Comparison of ENCODE assay signal across 1 cellular context in the genomic region with DNA sequence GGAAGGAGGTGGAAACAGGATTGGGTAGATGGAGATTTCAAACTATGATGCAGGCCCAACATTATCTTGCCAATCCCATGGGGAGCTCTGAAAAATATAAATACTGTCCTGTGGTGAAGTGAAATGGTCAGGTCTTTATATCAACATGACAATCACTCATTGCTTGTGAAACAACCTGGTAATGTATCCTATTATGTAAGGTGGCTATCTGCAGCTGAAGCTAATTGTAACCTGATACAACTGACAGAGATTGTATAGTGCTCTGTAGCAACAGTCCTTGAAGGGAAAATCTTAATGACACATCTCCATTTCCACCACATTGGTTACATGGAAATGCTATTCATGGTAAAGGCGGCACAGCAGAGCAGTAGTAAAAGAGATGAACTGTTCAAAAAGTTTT.
TF ChIP-seq lines count a peak whose summit lies in the region.

No MANE protein-coding gene starts in this region.

TF ChIP-seq in HepG2, 621 proteins besides CTCF, POLR2A, EP300 and RAD21 (continued from another document):
- TF ChIP-seq, protein P1, sequence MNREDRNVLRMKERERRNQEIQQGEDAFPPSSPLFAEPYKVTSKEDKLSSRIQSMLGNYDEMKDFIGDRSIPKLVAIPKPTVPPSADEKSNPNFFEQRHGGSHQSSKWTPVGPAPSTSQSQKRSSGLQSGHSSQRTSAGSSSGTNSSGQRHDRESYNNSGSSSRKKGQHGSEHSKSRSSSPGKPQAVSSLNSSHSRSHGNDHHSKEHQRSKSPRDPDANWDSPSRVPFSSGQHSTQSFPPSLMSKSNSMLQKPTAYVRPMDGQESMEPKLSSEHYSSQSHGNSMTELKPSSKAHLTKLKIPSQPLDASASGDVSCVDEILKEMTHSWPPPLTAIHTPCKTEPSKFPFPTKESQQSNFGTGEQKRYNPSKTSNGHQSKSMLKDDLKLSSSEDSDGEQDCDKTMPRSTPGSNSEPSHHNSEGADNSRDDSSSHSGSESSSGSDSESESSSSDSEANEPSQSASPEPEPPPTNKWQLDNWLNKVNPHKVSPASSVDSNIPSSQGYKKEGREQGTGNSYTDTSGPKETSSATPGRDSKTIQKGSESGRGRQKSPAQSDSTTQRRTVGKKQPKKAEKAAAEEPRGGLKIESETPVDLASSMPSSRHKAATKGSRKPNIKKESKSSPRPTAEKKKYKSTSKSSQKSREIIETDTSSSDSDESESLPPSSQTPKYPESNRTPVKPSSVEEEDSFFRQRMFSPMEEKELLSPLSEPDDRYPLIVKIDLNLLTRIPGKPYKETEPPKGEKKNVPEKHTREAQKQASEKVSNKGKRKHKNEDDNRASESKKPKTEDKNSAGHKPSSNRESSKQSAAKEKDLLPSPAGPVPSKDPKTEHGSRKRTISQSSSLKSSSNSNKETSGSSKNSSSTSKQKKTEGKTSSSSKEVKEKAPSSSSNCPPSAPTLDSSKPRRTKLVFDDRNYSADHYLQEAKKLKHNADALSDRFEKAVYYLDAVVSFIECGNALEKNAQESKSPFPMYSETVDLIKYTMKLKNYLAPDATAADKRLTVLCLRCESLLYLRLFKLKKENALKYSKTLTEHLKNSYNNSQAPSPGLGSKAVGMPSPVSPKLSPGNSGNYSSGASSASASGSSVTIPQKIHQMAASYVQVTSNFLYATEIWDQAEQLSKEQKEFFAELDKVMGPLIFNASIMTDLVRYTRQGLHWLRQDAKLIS (CRISPR knock-in tag; IDR thresholded peaks at IDR 0.05) = no peak
- TF ChIP-seq ZNF441 (CRISPR knock-in tag; IDR thresholded peaks at IDR 0.05; ENCODE audit: borderline replicate concordance) (no peak), ETV6 (CRISPR knock-in tag; conservative IDR thresholded peaks at IDR 0.05) (no peak), CEBPG (CRISPR knock-in tag; IDR thresholded peaks at IDR 0.05) (no peak), HMGXB3 (CRISPR knock-in tag; IDR thresholded peaks at IDR 0.05; ENCODE audit: borderline replicate concordance) (no peak), JUN (CRISPR knock-in tag; IDR thresholded peaks at IDR 0.05) (no peak), ZNF572 (CRISPR knock-in tag; IDR thresholded peaks at IDR 0.05) (no peak)
- TF ChIP-seq, protein P2, sequence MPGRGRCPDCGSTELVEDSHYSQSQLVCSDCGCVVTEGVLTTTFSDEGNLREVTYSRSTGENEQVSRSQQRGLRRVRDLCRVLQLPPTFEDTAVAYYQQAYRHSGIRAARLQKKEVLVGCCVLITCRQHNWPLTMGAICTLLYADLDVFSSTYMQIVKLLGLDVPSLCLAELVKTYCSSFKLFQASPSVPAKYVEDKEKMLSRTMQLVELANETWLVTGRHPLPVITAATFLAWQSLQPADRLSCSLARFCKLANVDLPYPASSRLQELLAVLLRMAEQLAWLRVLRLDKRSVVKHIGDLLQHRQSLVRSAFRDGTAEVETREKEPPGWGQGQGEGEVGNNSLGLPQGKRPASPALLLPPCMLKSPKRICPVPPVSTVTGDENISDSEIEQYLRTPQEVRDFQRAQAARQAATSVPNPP (CRISPR knock-in tag; IDR thresholded peaks at IDR 0.05) = no peak
- TF ChIP-seq, protein P3, sequence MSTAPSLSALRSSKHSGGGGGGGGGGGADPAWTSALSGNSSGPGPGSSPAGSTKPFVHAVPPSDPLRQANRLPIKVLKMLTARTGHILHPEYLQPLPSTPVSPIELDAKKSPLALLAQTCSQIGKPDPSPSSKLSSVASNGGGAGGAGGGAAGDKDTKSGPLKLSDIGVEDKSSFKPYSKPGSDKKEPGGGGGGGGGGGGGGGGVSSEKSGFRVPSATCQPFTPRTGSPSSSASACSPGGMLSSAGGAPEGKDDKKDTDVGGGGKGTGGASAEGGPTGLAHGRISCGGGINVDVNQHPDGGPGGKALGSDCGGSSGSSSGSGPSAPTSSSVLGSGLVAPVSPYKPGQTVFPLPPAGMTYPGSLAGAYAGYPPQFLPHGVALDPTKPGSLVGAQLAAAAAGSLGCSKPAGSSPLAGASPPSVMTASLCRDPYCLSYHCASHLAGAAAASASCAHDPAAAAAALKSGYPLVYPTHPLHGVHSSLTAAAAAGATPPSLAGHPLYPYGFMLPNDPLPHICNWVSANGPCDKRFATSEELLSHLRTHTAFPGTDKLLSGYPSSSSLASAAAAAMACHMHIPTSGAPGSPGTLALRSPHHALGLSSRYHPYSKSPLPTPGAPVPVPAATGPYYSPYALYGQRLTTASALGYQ (CRISPR knock-in tag; IDR thresholded peaks at IDR 0.05) = no peak
